23 cellular contexts compared by ENCODE assay signal in the genomic region with DNA sequence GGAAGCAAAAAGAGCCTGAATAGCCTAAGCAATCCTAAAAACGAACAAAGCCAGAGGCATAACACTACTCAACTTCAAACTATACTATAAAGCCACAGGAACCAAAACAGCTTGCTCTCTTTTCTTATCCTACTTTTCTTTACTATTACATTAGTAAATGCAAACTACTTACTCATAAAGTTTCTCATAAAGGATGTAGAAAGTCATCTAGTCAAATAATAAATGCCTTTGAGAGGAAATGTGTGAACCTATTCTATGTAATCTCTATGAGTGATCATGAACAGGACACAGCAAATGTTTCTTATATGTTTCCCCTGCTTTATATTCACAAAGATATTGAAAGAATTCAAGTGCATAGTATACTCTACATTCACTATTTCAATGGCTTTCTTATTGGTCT.
"Had no signal": no experiment of that assay in that cellular context is flagged by ENCODE, and none has a peak within 500 bp of the region (broad histone marks: within the 10 kb centered on the region; RNA-seq: fewer than 3 reads in every experiment).

No MANE protein-coding gene starts in this region.

- FAIRE-seq: urothelium cell line had no signal

- ATAC-seq: stimulated activated effector memory CD8-positive, alpha-beta T cell treated with anti-CD3 and anti-CD28 coated beads, Interleukin-12 subunit alpha, Interleukin-12 subunit beta, amount 100 ng/mL, for 72 hours; stimulated activated memory B cell treated with anti-CD40 and anti-IgM and Interleukin-4, amounts not matched to agents 10 μg/mL and 1 μg/mL and 100 μg/mL, for 72 hours; stimulated activated naive B cell treated with anti-CD40 and anti-IgM and Interleukin-4, amounts not matched to agents 10 μg/mL and 1 μg/mL and 100 μg/mL, for 72 hours; stimulated activated naive CD8-positive, alpha-beta T cell treated with anti-CD3 and anti-CD28 coated beads, Interleukin-15, amount 100 ng/mL, for 72 hours; stimulated activated naive CD8-positive, alpha-beta T cell treated with anti-CD3 and anti-CD28 coated beads, Interleukin-15, Interleukin-2, amounts not matched to agents 100 U/mL and 50 U/mL, for 24 hours; upper lobe of right lung had no signal

- DNase-seq: stimulated activated CD4-positive, alpha-beta T cell treated with anti-CD3 and anti-CD28 coated beads, Interleukin-2, amount 100 ng/mL, for 48 hours; stimulated activated CD4-positive, alpha-beta T cell treated with anti-CD3 and anti-CD28 coated beads, Interleukin-4, amount 100 ng/mL, for 1 hour; stimulated activated CD4-positive, alpha-beta T cell treated with anti-CD3 and anti-CD28 coated beads, Interleukin-4, amount 100 ng/mL, for 24 hours; stimulated activated CD4-positive, alpha-beta T cell treated with anti-CD3 and anti-CD28 coated beads, Interleukin-4, amount 100 ng/mL, for 4 hours; stimulated activated CD8-positive, alpha-beta memory T cell treated with anti-CD3 and anti-CD28 coated beads, Interleukin-4, amount 100 ng/mL, for 48 hours; stimulated activated naive B cell treated with anti-CD40 and anti-IgM and Interleukin-4, amounts not matched to agents 10 μg/mL and 1 μg/mL and 100 μg/mL, for 72 hours; stimulated activated naive CD4-positive, alpha-beta T cell; stimulated activated naive CD4-positive, alpha-beta T cell treated with Interleukin-2 at 50 U/mL for 16 hours; stimulated activated naive CD8-positive, alpha-beta T cell treated with anti-CD3 and anti-CD28 coated beads, Interleukin-15, amount 100 ng/mL, for 72 hours; stimulated activated naive CD8-positive, alpha-beta T cell treated with anti-CD3 and anti-CD28 coated beads, Interleukin-15, Interleukin-2, amounts not matched to agents 100 U/mL and 50 U/mL, for 24 hours; stomach; substantia nigra; testis; thyroid gland; tibial artery; transverse colon; trophoblast cell; upper lobe of left lung; upper lobe of right lung; uterus had no signal
